ENCODE assay signal across 1 cellular context in genomic region chr17:38824899-38825761, GRCh38.
TF ChIP-seq lines count a peak whose summit lies in the region.

CWC25 (minus strand) TSS chr17:38825321; CDS start chr17:38825183, 138 bp downstream.

TF ChIP-seq in K562, 482 proteins besides CTCF, POLR2A, EP300 and RAD21 (continued from another document and continues in another):
- TF ChIP-seq KLF1 (tag; IDR thresholded peaks at IDR 0.05), result peak; percentile 69; the same call in 1 of the 2 replicates
- TF ChIP-seq STAT5B (CRISPR knock-in tag; IDR thresholded peaks at IDR 0.05), result no peak
- no peak for TF ChIP-seq ZNF232 (CRISPR knock-in tag; IDR thresholded peaks at IDR 0.05)
- peak; percentile 74 for TF ChIP-seq KDM5B (IDR thresholded peaks at IDR 0.05; ENCODE audit: insufficient replicate concordance, low read depth, low read length)
- no peak for TF ChIP-seq SMC3 (conservative IDR thresholded peaks at IDR 0.05; ENCODE audit: insufficient read depth, low read depth, low read length)
- TF ChIP-seq E2F6 (IDR thresholded peaks at IDR 0.05; ENCODE audit: borderline replicate concordance in 1 of 2, extremely low read depth in 1 of 2, insufficient read depth in 1 of 2, insufficient read length in 1 of 2, low read depth in 1 of 2, low read length in 1 of 2, poor library complexity in 1 of 2, severe bottlenecking in 1 of 2), result peak; percentile 64 to 80
- TF ChIP-seq CGGBP1 (CRISPR knock-in tag; IDR thresholded peaks at IDR 0.05), result no peak; the same call in 1 of the 2 replicates
- peak; percentile 95 for TF ChIP-seq GABPB1 (CRISPR knock-in tag; IDR thresholded peaks at IDR 0.05)
- TF ChIP-seq GTF2A2 (tag; IDR thresholded peaks at IDR 0.05), result 0 out of 2 replicates have a peak, but pooled peaks have one; percentile 40
- TF ChIP-seq RERE (CRISPR knock-in tag; IDR thresholded peaks at IDR 0.05; ENCODE audit: borderline replicate concordance), result no peak
- TF ChIP-seq IRF9 (tag; IDR thresholded peaks at IDR 0.05), result no peak
- no peak for TF ChIP-seq HOMEZ (CRISPR knock-in tag; IDR thresholded peaks at IDR 0.05)
- TF ChIP-seq PTBP1 (IDR thresholded peaks at IDR 0.05; ENCODE audit: low read depth, low read length), result no peak
- no peak for TF ChIP-seq MBD1 (CRISPR knock-in tag; IDR thresholded peaks at IDR 0.05)
- no peak for TF ChIP-seq SNIP1 (IDR thresholded peaks at IDR 0.05; ENCODE audit: low read depth)
- TF ChIP-seq KLF10 (CRISPR knock-in tag; IDR thresholded peaks at IDR 0.05), result no peak
- no peak for TF ChIP-seq ZNF512 (tag; IDR thresholded peaks at IDR 0.05)
- TF ChIP-seq MGA (IDR thresholded peaks at IDR 0.05), result peak; percentile 95
- TF ChIP-seq HNRNPLL (IDR thresholded peaks at IDR 0.05; ENCODE audit: low read depth, low read length, poor library complexity, severe bottlenecking), result peak; percentile 53
- peak in 1 of 3 experiments; percentile 70; a peak in 1 of 6 replicates for TF ChIP-seq ZBTB11 (CRISPR knock-in tag; IDR thresholded peaks at IDR 0.05)
- no peak for TF ChIP-seq NUFIP1 (IDR thresholded peaks at IDR 0.05; ENCODE audit: partially characterized antibody)
